ENCODE assay signal across 9 cellular contexts in genomic region chr3:112464264-112464663, GRCh38. TPM values are rescaled to one million over a fixed set of nuclear protein-coding genes. Genes with fewer than 3 reads are reported as not detected.
DNase-seq lines count a peak whose midpoint lies in the region; ATAC-seq and TF ChIP-seq lines count a peak whose summit lies in the region.
"Had no signal": no experiment of that assay in that cellular context is flagged by ENCODE, and none has a peak within 500 bp of the region (broad histone marks: within the 10 kb centered on the region; RNA-seq: fewer than 3 reads in every experiment).

No MANE protein-coding gene starts in this region.

- no peak overlapping the region for H3K4me2 ChIP-seq in mammary epithelial cell (ENCODE audit: insufficient read depth, low read depth, low read length)

- no peak for DNase-seq in natural killer cell
- DNase-seq in NCI-H1436 (lab: John Stamatoyannopoulos, UW): no peak
- no peak for DNase-seq in DMS153 (lab: John Stamatoyannopoulos, UW)
- no peak for DNase-seq in mammary epithelial cell
- DNase-seq: IMR-90, left cardiac atrium had no signal

- ATAC-seq in GM18520 (IDR thresholded peaks at IDR 0.05; ENCODE audit: unreplicated experiment) (peak; percentile 22), HG03045 (IDR thresholded peaks at IDR 0.05; ENCODE audit: unreplicated experiment) (peak; percentile 38), natural killer cell (peak; percentile 77 to 80 (median 79))
- ATAC-seq: left cardiac atrium had no signal

- CTCF ChIA-PET in mammary epithelial cell (lab: Charles Lee; ENCODE audit: low non-redundant PET): no interaction called here

- H3K4me3 Mint-ChIP-seq in T-helper 1 cell treated with Interleukin-12 subunit alpha and Interleukin-12 subunit beta and Interleukin-4 antibody, amounts not matched to agents 30 μg/mL and 1 μg/mL, for 36 hours: peak overlapping the region; percentile 43
- peak overlapping the region; percentile 79 for H3K4me3 Mint-ChIP-seq in natural killer cell

- H3K27me3 Mint-ChIP-seq in T-helper 1 cell treated with Interleukin-12 subunit alpha and Interleukin-12 subunit beta and Interleukin-4 antibody, amounts not matched to agents 30 μg/mL and 1 μg/mL, for 36 hours (ENCODE audit: low read depth): no peaks in the 10 kb centered on the region
- H3K27me3 Mint-ChIP-seq in natural killer cell (ENCODE audit: low read depth in 2 of 2): no peaks in the 10 kb centered on the region

- no peak overlapping the region for H2AFZ ChIP-seq in mammary epithelial cell (ENCODE audit: low read depth, low read length)

- H3K9me3 Mint-ChIP-seq in T-helper 1 cell treated with Interleukin-12 subunit alpha and Interleukin-12 subunit beta and Interleukin-4 antibody, amounts not matched to agents 30 μg/mL and 1 μg/mL, for 36 hours: peaks cover 12% of the 10 kb centered on the region
- H3K9me3 Mint-ChIP-seq in natural killer cell: no peaks in the 10 kb centered on the region

- H3K27ac ChIP-seq in mammary epithelial cell (ENCODE audit: insufficient read depth, low read depth, low read length): no peak overlapping the region

- no peaks in the 10 kb centered on the region for H3K36me3 ChIP-seq in mammary epithelial cell (ENCODE audit: insufficient read depth, low read length)

- H3K79me2 ChIP-seq in mammary epithelial cell (ENCODE audit: insufficient read depth, low read length): no peaks in the 10 kb centered on the region

- H3K4me1 Mint-ChIP-seq in T-helper 1 cell treated with Interleukin-12 subunit alpha and Interleukin-12 subunit beta and Interleukin-4 antibody, amounts not matched to agents 30 μg/mL and 1 μg/mL, for 36 hours (ENCODE audit: low read depth): peaks cover 78% of the 10 kb centered on the region
- peaks cover 56 to 57% of the 10 kb centered on the region in 2 donors for H3K4me1 Mint-ChIP-seq in natural killer cell

- no peaks in the 10 kb centered on the region for H4K20me1 ChIP-seq in mammary epithelial cell (ENCODE audit: insufficient read depth, low read length)

- in situ Hi-C loops in mammary epithelial cell (cut with MboI; ENCODE audit: low sequenced_read_pairs in 2 of 2): no loop called here

- no peak overlapping the region for H3K4me3 ChIP-seq in mammary epithelial cell (replicated peaks in 1 of 3; ENCODE audit: insufficient read depth in 1 of 3, low read depth in 2 of 3, low read length in 3 of 3)

- TF ChIP-seq CTCF in natural killer cell (IDR thresholded peaks at IDR 0.05) (no peak), mammary epithelial cell (conservative IDR thresholded peaks at IDR 0.05 in 1 of 2, IDR thresholded peaks at IDR 0.05 in 1 of 2; ENCODE audit: extremely low read depth in 1 of 2, insufficient read depth in 1 of 2, low read depth in 1 of 2, low read length in 2 of 2) (no peak)

- peak overlapping the region; percentile 81 for H3K27ac Mint-ChIP-seq in T-helper 1 cell treated with Interleukin-12 subunit alpha and Interleukin-12 subunit beta and Interleukin-4 antibody, amounts not matched to agents 30 μg/mL and 1 μg/mL, for 36 hours
- H3K27ac Mint-ChIP-seq in natural killer cell: peak overlapping the region; percentile 37 to 63

- no peaks in the 10 kb centered on the region for H3K4me1 ChIP-seq in mammary epithelial cell (ENCODE audit: insufficient read depth, low read length)

- no peaks in the 10 kb centered on the region for H3K27me3 ChIP-seq in mammary epithelial cell (ENCODE audit: insufficient read depth, low read length)

- H3K36me3 Mint-ChIP-seq in T-helper 1 cell treated with Interleukin-12 subunit alpha and Interleukin-12 subunit beta and Interleukin-4 antibody, amounts not matched to agents 30 μg/mL and 1 μg/mL, for 36 hours (ENCODE audit: low read depth): peaks cover 55% of the 10 kb centered on the region
- no peaks in the 10 kb centered on the region for H3K36me3 Mint-ChIP-seq in natural killer cell

- no peak overlapping the region for H3K9ac ChIP-seq in mammary epithelial cell (ENCODE audit: insufficient read depth, low read length)

- dilution Hi-C loops in mammary epithelial cell (cut with HindIII; ENCODE audit: low sequenced_read_pairs): no loop called here

- BruUV-seq in mammary epithelial cell (replicated peaks; lab: Mats Ljungman, UMichigan): no TSS peak

- no peaks in the 10 kb centered on the region for H3K9me3 ChIP-seq in mammary epithelial cell (replicated peaks; ENCODE audit: insufficient read depth, low read length)

- WGBS in mammary epithelial cell (ENCODE audit: low coverage, missing lambda C conversion rate): 0% methylated on average over 2 of the region's 2 CpGs

- intact Hi-C loops in natural killer cell (cut with micrococcal nuclease): no loop called here
- intact Hi-C loops in mammary epithelial cell (cut with micrococcal nuclease): loop anchor here (5.0 kb wide), 1 partner anchor 38 kb away; no protein-coding TSS in a partner anchor

RNA-seq across cellular contexts. Expression of gene BTLA, which starts 35.0 kb away (rescaled TPM):
- total RNA-seq in natural killer cell (1 to 10 TPM in 1 of 3 donors, under 1 TPM in 2; 0.56 to 4.0 (median 0.59) TPM), mammary epithelial cell (not detected)
- polyA plus RNA-seq in mammary epithelial cell: not detected
- not detected for polyA minus RNA-seq in mammary epithelial cell
- total RNA-seq: IMR-90 had no signal
- polyA plus RNA-seq: IMR-90 had no signal

Comparison
In these comparisons a context has a peak if more than half of its experiments do, and no peak if none do; other contexts are left out.
1. ATAC-seq: peak in every context shown above with its lines; median percentile 79 in natural killer cell; 38 in HG03045; 22 in GM18520.